ENCODE assay signal across 9 cellular contexts in genomic region chr7:5678295-5679046, GRCh38.
A peak's percentile ranks its signal among the peaks of the same experiment; 100 is the strongest.
DNase-seq lines count a peak whose midpoint lies in the region; ATAC-seq and TF ChIP-seq lines count a peak whose summit lies in the region.
"Had no signal": no experiment of that assay in that cellular context is flagged by ENCODE, and none has a peak within 500 bp of the region (broad histone marks: within the 10 kb centered on the region; RNA-seq: fewer than 3 reads in every experiment).

No MANE protein-coding gene starts in this region.

- no peak for TF ChIP-seq CTCF in CD8-positive, alpha-beta T cell (IDR thresholded peaks at IDR 0.05)
- TF ChIP-seq CTCF in brain (conservative IDR thresholded peaks at IDR 0.05) (peak in 1 of 2 experiments; percentile 35), neural crest cell (conservative IDR thresholded peaks at IDR 0.05) (no peak), GM20000 (IDR thresholded peaks at IDR 0.05; ENCODE audit: extremely low read depth, missing control alignments) (no peak)

- peaks cover 44% of the 10 kb centered on the region for H3K4me1 ChIP-seq in CD8-positive, alpha-beta T cell (ENCODE audit: insufficient read depth, low read length)

- ATAC-seq in CD8-positive, alpha-beta T cell, result no peak

- intact Hi-C loops in CD8-positive, alpha-beta T cell (cut with DNase I, micrococcal nuclease), result no loop called here

- H3K36me3 ChIP-seq in CD8-positive, alpha-beta T cell (ENCODE audit: insufficient read depth, low read length), result no peaks in the 10 kb centered on the region
- H3K36me3 ChIP-seq: ascending aorta had no signal

- peaks cover 45% of the 10 kb centered on the region for H3K36me3 Mint-ChIP-seq in CD8-positive, alpha-beta T cell
- H3K36me3 Mint-ChIP-seq in brain, result peaks cover 2% of the 10 kb centered on the region
- H3K36me3 Mint-ChIP-seq in neural crest cell (ENCODE audit: low read depth), result no peaks in the 10 kb centered on the region

- POLR2A ChIA-PET in CD8-positive, alpha-beta T cell (lab: Charles Lee), result interaction anchor here (1.1 to 1.6 kb wide), 3 partner anchors 9 to 103 kb away, joined by 3 to 7 read pairs (median 3); partner anchors contain the start of gene RNF216

- H3K27ac ChIP-seq in CD8-positive, alpha-beta T cell (ENCODE audit: low read depth, low read length), result no peak overlapping the region

- H3K27ac Mint-ChIP-seq in CD8-positive, alpha-beta T cell, result peak overlapping the region; percentile 30
- peak overlapping the region; percentile 32 to 96 (median 73) for H3K27ac Mint-ChIP-seq in brain
- peak overlapping the region; percentile 36 for H3K27ac Mint-ChIP-seq in neural crest cell (ENCODE audit: unreplicated experiment)

- no peak overlapping the region for H3K4me3 Mint-ChIP-seq in CD8-positive, alpha-beta T cell
- H3K4me3 Mint-ChIP-seq in brain (no peak overlapping the region), neural crest cell (peak overlapping the region; percentile 0)

- no peak for DNase-seq in CD8-positive, alpha-beta T cell
- peak; percentile 20 to 29 for DNase-seq in Kasumi-1 (lab: John Stamatoyannopoulos, UW)
- no peak for DNase-seq in neural crest cell (ENCODE audit: low read depth, low spot score)
- DNase-seq in activated gamma-delta T cell (lab: John Stamatoyannopoulos, UW), result no peak
- no peak for DNase-seq in activated CD8-positive, alpha-beta memory T cell treated with anti-CD3 and anti-CD28 coated beads for 24 hours
- DNase-seq in GM20000 (ENCODE audit: low spot score), result no peak
- no peak for DNase-seq in NCI-H146 treated with DMSO at 0.1 percent for 48 hours (lab: John Stamatoyannopoulos, UW; ENCODE audit: unreplicated experiment)

- no peaks in the 10 kb centered on the region for H3K27me3 Mint-ChIP-seq in CD8-positive, alpha-beta T cell (ENCODE audit: low read depth)
- H3K27me3 Mint-ChIP-seq in brain (no peaks in the 10 kb centered on the region), neural crest cell (ENCODE audit: low read depth) (no peaks in the 10 kb centered on the region)

- peaks cover 61% of the 10 kb centered on the region for H3K4me1 Mint-ChIP-seq in CD8-positive, alpha-beta T cell (ENCODE audit: low read depth)
- H3K4me1 Mint-ChIP-seq in brain, result peaks cover 60% of the 10 kb centered on the region
- H3K4me1 Mint-ChIP-seq in neural crest cell, result peaks cover 47% of the 10 kb centered on the region

- CTCF ChIA-PET in CD8-positive, alpha-beta T cell (lab: Charles Lee), result interaction anchor here (0.5 to 5.9 kb wide), 12 partner anchors 8 to 184 kb away, joined by 3 to 36 read pairs (median 6); no protein-coding TSS in a partner anchor

- no peaks in the 10 kb centered on the region for H3K9me3 Mint-ChIP-seq in CD8-positive, alpha-beta T cell
- no peaks in the 10 kb centered on the region for H3K9me3 Mint-ChIP-seq in brain
- H3K9me3 Mint-ChIP-seq in neural crest cell, result no peaks in the 10 kb centered on the region

- no peak overlapping the region for H3K4me3 ChIP-seq in CD8-positive, alpha-beta T cell (ENCODE audit: low read depth, low read length)
- H3K4me3 ChIP-seq: ascending aorta had no signal

- H3K9me3 ChIP-seq in CD8-positive, alpha-beta T cell (ENCODE audit: low read length), result no peaks in the 10 kb centered on the region
- H3K9me3 ChIP-seq: ascending aorta had no signal

- no peaks in the 10 kb centered on the region for H3K27me3 ChIP-seq in CD8-positive, alpha-beta T cell (ENCODE audit: insufficient read depth, low read length)
- H3K27me3 ChIP-seq: ascending aorta had no signal

Comparison
In these comparisons a context has a peak if more than half of its experiments do, and no peak if none do; other contexts are left out.
1. DNase-seq: peak in Kasumi-1 (2 of 2); none in CD8-positive, alpha-beta T cell (0 of 7), neural crest cell (single experiment), activated gamma-delta T cell (single experiment), activated CD8-positive, alpha-beta memory T cell treated with anti-CD3 and anti-CD28 coated beads for 24 hours (single experiment), GM20000 (single experiment) and NCI-H146 treated with DMSO at 0.1 percent for 48 hours (single experiment).
2. Peak in every context shown above with its lines, with median percentiles within 50 percentile points of each other: H3K27ac Mint-ChIP-seq.